8 cellular contexts compared by ENCODE assay signal in genomic region chr1:225882008-225882698, GRCh38. TPM values are rescaled to one million over a fixed set of nuclear protein-coding genes. Genes with fewer than 3 reads are reported as not detected.
DNase-seq lines count a peak whose midpoint lies in the region; ATAC-seq and TF ChIP-seq lines count a peak whose summit lies in the region.

TSS of gene TMEM63A (minus strand) at chr1:225882380. CDS start at chr1:225877580, 4,800 bp downstream.

- peak; percentile 67 for TF ChIP-seq POLR2A in Raji (IDR thresholded peaks at IDR 0.05; ENCODE audit: insufficient read depth, low read depth, low read length)

- H3K9me3 Mint-ChIP-seq in CD4-positive, alpha-beta T cell, result no peaks in the 10 kb centered on the region

- no peaks in the 10 kb centered on the region for H3K9me3 ChIP-seq in CD4-positive, alpha-beta T cell (ENCODE audit: control insufficient read depth, low read length)
- no peaks in the 10 kb centered on the region for H3K9me3 ChIP-seq in neuron (ENCODE audit: low read length)

- peak; percentile 33 for TF ChIP-seq CTCF in CD4-positive, alpha-beta T cell (IDR thresholded peaks at IDR 0.05)
- TF ChIP-seq CTCF in foreskin fibroblast (IDR thresholded peaks at IDR 0.05; ENCODE audit: low read depth, low read length) (peak; percentile 14), subcutaneous adipose tissue (IDR thresholded peaks at IDR 0.05; ENCODE audit: low read depth) (no peak)

- peak; percentile 64 for ATAC-seq in CD4-positive, alpha-beta T cell (ENCODE audit: poor library complexity)
- ATAC-seq in HG03442 (IDR thresholded peaks at IDR 0.05; ENCODE audit: unreplicated experiment), result peak; percentile 66

- CTCF ChIA-PET in CD4-positive, alpha-beta T cell (lab: Charles Lee), result interaction anchor here (0.7 to 3.8 kb wide), 12 partner anchors 8 to 183 kb away, joined by 3 to 21 read pairs (median 5); partner anchors contain the start of genes PYCR2 and SRP9

- peak within 1 kb of the TSS; percentile 98 for H2AFZ ChIP-seq in neuron (ENCODE audit: low read depth, low read length)

- peak within 1 kb of the TSS; percentile 86 for H3K27ac Mint-ChIP-seq in CD4-positive, alpha-beta T cell

- POLR2A ChIA-PET in CD4-positive, alpha-beta T cell (lab: Charles Lee), result interaction anchor here (0.6 to 13.0 kb wide), 32 partner anchors 8 to 1699 kb away, joined by 3 to 427 read pairs (median 6); partner anchors contain the start of genes DEGS1, EPHX1, H3-3A and LBR

- peak; percentile 85 to 93 (median 90) for DNase-seq in CD4-positive, alpha-beta T cell
- DNase-seq in GM19238 (ENCODE audit: insufficient read length, low spot score) (peak; percentile 94), activated gamma-delta T cell (lab: John Stamatoyannopoulos, UW) (peak; percentile 79), foreskin fibroblast (peak; percentile 79 to 93)

- peaks cover 3% of the 10 kb centered on the region for H3K36me3 ChIP-seq in neuron (ENCODE audit: insufficient read depth, low read length)

- H3K4me3 Mint-ChIP-seq in CD4-positive, alpha-beta T cell, result peak within 1 kb of the TSS; percentile 97

- H3K4me3 ChIP-seq in foreskin fibroblast (ENCODE audit: low read depth in 1 of 2, low read length in 2 of 2) (peak within 1 kb of the TSS; percentile 92 to 98), neuron (ENCODE audit: low read length) (peak within 1 kb of the TSS; percentile 75)

- H3K27me3 ChIP-seq in CD4-positive, alpha-beta T cell (ENCODE audit: control insufficient read depth, insufficient read depth, low read length), result no peaks in the 10 kb centered on the region
- no peaks in the 10 kb centered on the region for H3K27me3 ChIP-seq in neuron (ENCODE audit: insufficient read depth, low read length)

- no peaks in the 10 kb centered on the region for H3K27me3 Mint-ChIP-seq in CD4-positive, alpha-beta T cell

- H3K36me3 Mint-ChIP-seq in CD4-positive, alpha-beta T cell (ENCODE audit: low read depth), result peaks cover 52% of the 10 kb centered on the region

- peaks cover 5% of the 10 kb centered on the region for H3K4me1 ChIP-seq in neuron (ENCODE audit: insufficient read depth, low read length)

- peaks cover 47% of the 10 kb centered on the region for H3K4me1 Mint-ChIP-seq in CD4-positive, alpha-beta T cell (ENCODE audit: low read depth)

- peak within 1 kb of the TSS; percentile 87 for H3K27ac ChIP-seq in CD4-positive, alpha-beta T cell (ENCODE audit: low read depth, low read length)

- intact Hi-C loops in CD4-positive, alpha-beta T cell (cut with DNase I, micrococcal nuclease), result loop anchor here (5.0 to 10.0 kb wide), 2 partner anchors 95 to 183 kb away; partner anchors contain the start of gene H3-3A (in 1 of the 2)

RNA-seq across cellular contexts. Expression of gene TMEM63A, which starts in this region (rescaled TPM):
- total RNA-seq in CD4-positive, alpha-beta T cell, result 100 to 1,000 TPM; 199 to 204 TPM
- 100 to 1,000 TPM in 1 of 4 donors, 10 to 100 TPM in 3; 65.5 to 115 (median 68.3) TPM for total RNA-seq in subcutaneous adipose tissue

Comparison
In these comparisons a context has a peak if more than half of its experiments do, and no peak if none do; other contexts are left out.
1. Peak in every context shown above with its lines: DNase-seq, ATAC-seq, H3K4me3 ChIP-seq and H3K27ac ChIP-seq.